ENCODE assay signal across 9 cellular contexts in genomic region chr2:113212245-113213060, GRCh38. TPM values are rescaled to one million over a fixed set of nuclear protein-coding genes. Genes with fewer than 3 reads are reported as not detected.
DNase-seq lines count a peak whose midpoint lies in the region; ATAC-seq, FAIRE-seq and TF ChIP-seq lines count a peak whose summit lies in the region.
"Had no signal": no experiment of that assay in that cellular context is flagged by ENCODE, and none has a peak within 500 bp of the region (broad histone marks: within the 10 kb centered on the region; RNA-seq: fewer than 3 reads in every experiment).

No MANE protein-coding gene starts in this region.

- POLR2A ChIA-PET in H1 (lab: Charles Lee; ENCODE audit: partially characterized antibody): interaction anchor here (1.4 to 2.1 kb wide), 2 partner anchors 10 to 14 kb away, joined by 3 to 7 read pairs; no protein-coding TSS in a partner anchor

- ATAC-seq in mucosa of descending colon (peak; percentile 5), GM18511 (IDR thresholded peaks at IDR 0.05; ENCODE audit: unreplicated experiment) (no peak)
- ATAC-seq: GM12878 had no signal

- WGBS in H1 (ENCODE audit: extremely low coverage in 1 of 2, insufficient coverage in 1 of 2, insufficient read length in 1 of 2, insufficient replicate concordance in 2 of 2, low coverage in 1 of 2, low lambda C conversion rate in 2 of 2, missing lambda C conversion rate in 1 of 2), 2 experiments: 68% methylated on average over 18 of the region's 26 CpGs; no CpG with 5 or more reads in 1 of the 2 experiments
- WGBS in transverse colon (ENCODE audit: low coverage in 1 of 2), 2 donors: 20 to 62% methylated on average over 1 to 23 of the region's 26 CpGs

- in situ Hi-C loops in transverse colon (cut with MboI; ENCODE audit: low pct_ligation_motif_present in 1 of 4, low pct_unique_long_range_greater_than_20kb in 1 of 4, low sequenced_read_pairs in 3 of 4): no loop called here

- 0 out of 2 replicates have a peak overlapping the region, but pooled peaks have one; percentile 29 for H2BK15ac ChIP-seq in H1 (ENCODE audit: low read length)

- no peak overlapping the region for H4K5ac ChIP-seq in H1 (ENCODE audit: insufficient read length, low read depth, low read length)

- H3K9me3 ChIP-seq in H1 (ENCODE audit: insufficient read depth in 2 of 2, low read depth in 1 of 2, low read length in 1 of 2) (no peaks in the 10 kb centered on the region), mucosa of descending colon (no peaks in the 10 kb centered on the region), transverse colon (no peaks in the 10 kb centered on the region), BE2C (no peaks in the 10 kb centered on the region)

- no peak overlapping the region for H3K4me2 ChIP-seq in H1 (ENCODE audit: insufficient read depth in 1 of 2, low read depth in 2 of 2, low read length in 2 of 2)

- peak overlapping the region; percentile 60; the same call in 1 of the 2 replicates for H2BK12ac ChIP-seq in H1 (ENCODE audit: low read depth, low read length)

- TF ChIP-seq POLR2A in H1 (IDR thresholded peaks at IDR 0.05; ENCODE audit: control extremely low read depth in 1 of 2, low read depth in 2 of 2, low read length in 2 of 2): no peak
- no peak for TF ChIP-seq POLR2A in transverse colon (IDR thresholded peaks at IDR 0.05)

- CTCF ChIA-PET in H1 (lab: Charles Lee; ENCODE audit: partially characterized antibody): interaction anchor here (0.9 to 5.1 kb wide), 14 partner anchors 9 to 178 kb away, joined by 3 to 43 read pairs (median 4); no protein-coding TSS in a partner anchor

- no peaks in the 10 kb centered on the region for H3K79me1 ChIP-seq in H1 (ENCODE audit: low read depth, low read length)

- FAIRE-seq in H1 (lab: Jason Lieb, UNC): no peak
- FAIRE-seq: GM12878 had no signal

- H3K4me3 ChIP-seq in H1 (ENCODE audit: extremely low read depth in 1 of 4, insufficient read depth in 2 of 4, low read depth in 3 of 4, low read length in 4 of 4) (no peak overlapping the region), mucosa of descending colon (no peak overlapping the region), transverse colon (no peak overlapping the region), BE2C (ENCODE audit: low read depth, low read length) (no peak overlapping the region)
- H3K4me3 ChIP-seq: GM12878 had no signal

- H2BK120ac ChIP-seq in H1 (replicated peaks; ENCODE audit: low read depth, low read length): no peak overlapping the region

- no peak overlapping the region for H3K4ac ChIP-seq in H1 (replicated peaks; ENCODE audit: insufficient read length, low read depth, low read length)

- no peak overlapping the region for H2AK5ac ChIP-seq in H1 (ENCODE audit: low read depth, low read length)

- no peaks in the 10 kb centered on the region for H3K23me2 ChIP-seq in H1 (ENCODE audit: low read depth, low read length)

- H3K36me3 ChIP-seq in H1 (ENCODE audit: control insufficient read depth in 2 of 4, insufficient read depth in 4 of 4, low read length in 3 of 4) (no peaks in the 10 kb centered on the region), mucosa of descending colon (ENCODE audit: low read depth) (no peaks in the 10 kb centered on the region), transverse colon (no peaks in the 10 kb centered on the region), BE2C (no peaks in the 10 kb centered on the region)

- no peaks in the 10 kb centered on the region for H4K20me1 ChIP-seq in H1 (replicated peaks in 1 of 2; ENCODE audit: control insufficient read depth in 1 of 2, insufficient read depth in 2 of 2, low read length in 2 of 2)

- no peak overlapping the region for H3K23ac ChIP-seq in H1 (ENCODE audit: insufficient read length)

- TF ChIP-seq EP300 in H1 (IDR thresholded peaks at IDR 0.05; ENCODE audit: borderline replicate concordance in 1 of 2, low read depth in 2 of 2, low read length in 2 of 2): no peak
- TF ChIP-seq EP300 in transverse colon (IDR thresholded peaks at IDR 0.05; ENCODE audit: low read depth): no peak

- DNase-seq in NCI-H146 (lab: John Stamatoyannopoulos, UW) (peak; percentile 47), NCI-H146 treated with DMSO at 0.1 percent for 48 hours (lab: John Stamatoyannopoulos, UW; ENCODE audit: unreplicated experiment) (no peak), H1 (ENCODE audit: low read depth in 1 of 2, low spot score in 2 of 2) (no peak), mucosa of descending colon (no peak), transverse colon (no peak), HCEC 1CT (no peak), BE2C (no peak)

- H3K18ac ChIP-seq in H1 (ENCODE audit: extremely low read depth, low read length): no peak overlapping the region; the same call in 1 of the 2 replicates

- intact Hi-C loops in mucosa of descending colon (cut with DNase I, micrococcal nuclease): no loop called here
- intact Hi-C loops in transverse colon (cut with DNase I; ENCODE audit: low total_unique reads): no loop called here

- H3K27me3 ChIP-seq in H1 (replicated peaks in 1 of 4; ENCODE audit: control insufficient read depth in 3 of 4, extremely low read depth in 1 of 4, insufficient read depth in 3 of 4, low read length in 3 of 4) (peaks cover 0 to 3% (median 0%) of the 10 kb centered on the region in 4 experiments; a peak in 1 of 7 replicates), transverse colon (no peaks in the 10 kb centered on the region), BE2C (no peaks in the 10 kb centered on the region)

- H3K27ac ChIP-seq in H1 (ENCODE audit: low read depth, low read length): no peak overlapping the region
- H3K27ac ChIP-seq in transverse colon: peak overlapping the region; percentile 2 to 59 (median 38)

- no peak overlapping the region for H2BK20ac ChIP-seq in H1 (ENCODE audit: low read length)

- no peak for TF ChIP-seq CTCF in H1 (IDR thresholded peaks at IDR 0.05; ENCODE audit: control extremely low read depth in 1 of 3, insufficient read depth in 1 of 3, low read depth in 1 of 3, low read length in 3 of 3)
- TF ChIP-seq CTCF in mucosa of descending colon (IDR thresholded peaks at IDR 0.05): no peak
- TF ChIP-seq CTCF in transverse colon (IDR thresholded peaks at IDR 0.05): no peak
- TF ChIP-seq CTCF in BE2C (IDR thresholded peaks at IDR 0.05; ENCODE audit: low read depth, low read length): no peak

- H3K4me1 ChIP-seq in H1 (replicated peaks in 1 of 4; ENCODE audit: control insufficient read depth in 3 of 4, insufficient read depth in 4 of 4, low read length in 3 of 4) (peaks cover 0 to 2% (median under 1%) of the 10 kb centered on the region in 4 experiments; a peak in 2 of 7 replicates), mucosa of descending colon (ENCODE audit: low read depth) (peaks cover 16% of the 10 kb centered on the region), transverse colon (peaks cover 11 to 37% (median 25%) of the 10 kb centered on the region in 4 donors), BE2C (no peaks in the 10 kb centered on the region)

- H4K8ac ChIP-seq in H1 (ENCODE audit: extremely low read depth, insufficient read depth, low read length): no peak overlapping the region; the same call in 1 of the 2 replicates

- no peak overlapping the region for H3K14ac ChIP-seq in H1 (ENCODE audit: insufficient read length)

- no peak overlapping the region for H3K9ac ChIP-seq in H1 (replicated peaks in 1 of 4; ENCODE audit: extremely low read depth in 1 of 4, low read depth in 3 of 4, low read length in 3 of 4)

- H3K79me2 ChIP-seq in H1 (ENCODE audit: control insufficient read depth in 1 of 2, insufficient read depth in 2 of 2, low read length in 2 of 2): no peaks in the 10 kb centered on the region

- H2AFZ ChIP-seq in H1 (ENCODE audit: low read length): no peak overlapping the region

- no peak overlapping the region for H2BK5ac ChIP-seq in H1 (ENCODE audit: low read depth, low read length)

- no peak overlapping the region for H3K56ac ChIP-seq in H1 (replicated peaks; ENCODE audit: insufficient read length, low read depth, low read length)

- no peak for TF ChIP-seq RAD21 in H1 (IDR thresholded peaks at IDR 0.05 in 1 of 2, conservative IDR thresholded peaks at IDR 0.05 in 1 of 2; ENCODE audit: low read depth in 2 of 2, low read length in 2 of 2)

- H4K91ac ChIP-seq in H1 (replicated peaks; ENCODE audit: insufficient read length, low read length): peak overlapping the region; percentile 29

TF ChIP-seq in H1, 55 proteins besides CTCF, POLR2A, EP300 and RAD21 (continues in another document):
- TF ChIP-seq TEAD4 (IDR thresholded peaks at IDR 0.05; ENCODE audit: low read depth, low read length) (no peak), RNF2 (IDR thresholded peaks at IDR 0.05; ENCODE audit: borderline replicate concordance, low read depth, low read length, missing control alignments, poor library complexity, severe bottlenecking) (no peak)

RNA-seq across cellular contexts. Expression of gene PSD4, which starts 38.7 kb away (rescaled TPM):
- 1.2 and 1.3 TPM in 2 replicates for total RNA-seq in H1 (2021; fragmentation: NEBNext Ultra II Directional; extraction: Animal tissue kit (Norgen Biotek cat#: 25700))
- polyA plus RNA-seq in H1 (2011; rRNA removed): 0.53 and 0.93 TPM in 2 replicates
- 0.69 TPM for polyA plus RNA-seq in H1 (2011; cell fraction: cytosol; rRNA removed)
- polyA plus RNA-seq in H1 (2011; cell fraction: nucleus; rRNA removed): 2.1 TPM
- 0.57 to 1.2 TPM (median 0.92 TPM) in 4 replicates for polyA plus RNA-seq in H1 (2012, experiment 1 of 2)
- polyA plus RNA-seq in H1 (2012, experiment 2 of 2): 0.73 TPM
- 0.71 TPM for polyA plus RNA-seq in H1 (2013, experiment 1 of 2)
- polyA plus RNA-seq in H1 (2013, experiment 2 of 2): 0.50 TPM
- 0.41 and 1.4 TPM in 2 replicates for polyA minus RNA-seq in H1 (2011; rRNA and poly(A)+ RNA removed)
- polyA minus RNA-seq in H1 (2011; cell fraction: cytosol; rRNA and poly(A)+ RNA removed): not detected
- 0.70 TPM for polyA minus RNA-seq in H1 (2011; cell fraction: nucleus; rRNA and poly(A)+ RNA removed)
- total RNA-seq in mucosa of descending colon (10 to 100 TPM; 40.8 to 91.3 (median 64.4) TPM), transverse colon (100 to 1,000 TPM in 1 of 4 donors, 10 to 100 TPM in 3; 48.2 to 193 (median 87.4) TPM)
- polyA plus RNA-seq in BE2C (2012; ENCODE audit: insufficient read depth, insufficient read length, low read depth): 0.26 TPM

Comparison
In these comparisons a context has a peak if more than half of its experiments do, and no peak if none do; other contexts are left out.
1. RNA of gene PSD4, which starts 38.7 kb away (total RNA-seq): 48.2 to 193 TPM in transverse colon and 40.8 to 91.3 TPM in mucosa of descending colon; 1.2 to 1.3 TPM in H1; every median in the first group is over 10 times any median in the second.